29 cellular contexts compared by ENCODE assay signal in genomic region chr11:73496134-73496533, GRCh38.
"Had no signal": no experiment of that assay in that cellular context is flagged by ENCODE, and none has a peak within 500 bp of the region (broad histone marks: within the 10 kb centered on the region; RNA-seq: fewer than 3 reads in every experiment).

No MANE protein-coding gene starts in this region.

- H2AFZ ChIP-seq: neural progenitor cell had no signal

- H3K27me3 ChIP-seq: left lung, neural progenitor cell, ovary, right atrium auricular region, right lobe of liver, tibial nerve, uterus had no signal

- H3K27me3 Mint-ChIP-seq: naive B cell; progenitor cell of endocrine pancreas; stimulated activated memory B cell treated with anti-CD40 and anti-IgM and Interleukin-4, amounts not matched to agents 10 μg/mL and 1 μg/mL and 100 μg/mL, for 72 hours; stimulated activated naive CD8-positive, alpha-beta T cell treated with anti-CD3 and anti-CD28 coated beads, Interleukin-15, amount 100 ng/mL, for 72 hours; type B pancreatic cell had no signal

- H3K4me3 ChIP-seq: left lung, lower lobe of right lung, neural progenitor cell, ovary, right atrium auricular region, right lobe of liver, smooth muscle cell, tibial nerve, uterus had no signal

- H3K36me3 ChIP-seq: left lung, lower lobe of right lung, neural progenitor cell, ovary, right atrium auricular region, right lobe of liver, tibial nerve, uterus had no signal

- H3K9ac ChIP-seq: neural progenitor cell had no signal

- ATAC-seq: left colon; left lung; lower lobe of right lung; natural killer cell; right lobe of liver; stimulated activated memory B cell treated with anti-CD40 and anti-IgM and Interleukin-4, amounts not matched to agents 10 μg/mL and 1 μg/mL and 100 μg/mL, for 72 hours; stimulated activated naive CD8-positive, alpha-beta T cell treated with anti-CD3 and anti-CD28 coated beads, Interleukin-15, amount 100 ng/mL, for 72 hours had no signal

- H3K9me3 ChIP-seq: left lung, lower lobe of right lung, ovary, right atrium auricular region, right lobe of liver, tibial nerve, uterus had no signal

- H3K27ac ChIP-seq: left lung, lower lobe of right lung, neural progenitor cell, ovary, right atrium auricular region, right lobe of liver, tibial nerve, uterus had no signal

- H3K4me1 ChIP-seq: lower lobe of right lung, uterus had no signal

- H3K9me3 Mint-ChIP-seq: immature natural killer cell; natural killer cell; stimulated activated memory B cell treated with anti-CD40 and anti-IgM and Interleukin-4, amounts not matched to agents 10 μg/mL and 1 μg/mL and 100 μg/mL, for 72 hours had no signal

- FAIRE-seq: islet of Langerhans, kidney had no signal

- H3K4me2 ChIP-seq: neural progenitor cell, smooth muscle cell had no signal

- H3K36me3 Mint-ChIP-seq: natural killer cell had no signal

- H3K4me3 Mint-ChIP-seq: immature natural killer cell; mesothelial cell of epicardium; naive B cell; natural killer cell; nephron progenitor cell; neural progenitor cell; stimulated activated memory B cell treated with anti-CD40 and anti-IgM and Interleukin-4, amounts not matched to agents 10 μg/mL and 1 μg/mL and 100 μg/mL, for 72 hours; stimulated activated naive CD8-positive, alpha-beta T cell treated with anti-CD3 and anti-CD28 coated beads, Interleukin-15, amount 100 ng/mL, for 72 hours; type B pancreatic cell had no signal

- H3K27ac Mint-ChIP-seq: immature natural killer cell; mesothelial cell of epicardium; natural killer cell; nephron progenitor cell; neural progenitor cell; progenitor cell of endocrine pancreas; stimulated activated memory B cell treated with anti-CD40 and anti-IgM and Interleukin-4, amounts not matched to agents 10 μg/mL and 1 μg/mL and 100 μg/mL, for 72 hours; stimulated activated naive CD8-positive, alpha-beta T cell treated with anti-CD3 and anti-CD28 coated beads, Interleukin-15, amount 100 ng/mL, for 72 hours; type B pancreatic cell had no signal

- DNase-seq: immature natural killer cell; kidney; left colon; left lung; lower lobe of right lung; mammary epithelial cell; mesendoderm; naive B cell; natural killer cell; nephron progenitor cell; ovary; right lobe of liver; stimulated activated CD4-positive, alpha-beta T cell treated with anti-CD3 and anti-CD28 coated beads, Interleukin-1b, Interleukin-23, amount 100 ng/mL, for 48 hours; stimulated activated CD4-positive, alpha-beta T cell treated with anti-CD3 and anti-CD28 coated beads, Interleukin-2, amount 100 ng/mL, for 48 hours; stimulated activated CD4-positive, alpha-beta T cell treated with anti-CD3 and anti-CD28 coated beads, Interleukin-4, amount 100 ng/mL, for 4 hours; stimulated activated CD8-positive, alpha-beta memory T cell treated with anti-CD3 and anti-CD28 coated beads, Interleukin-4, amount 100 ng/mL, for 48 hours; stimulated activated naive CD4-positive, alpha-beta T cell treated with Interleukin-2 at 50 U/mL for 16 hours; stimulated activated naive CD8-positive, alpha-beta T cell treated with anti-CD3 and anti-CD28 coated beads, Interleukin-15, amount 100 ng/mL, for 72 hours; substantia nigra; uterus had no signal
